In the genomic region with DNA sequence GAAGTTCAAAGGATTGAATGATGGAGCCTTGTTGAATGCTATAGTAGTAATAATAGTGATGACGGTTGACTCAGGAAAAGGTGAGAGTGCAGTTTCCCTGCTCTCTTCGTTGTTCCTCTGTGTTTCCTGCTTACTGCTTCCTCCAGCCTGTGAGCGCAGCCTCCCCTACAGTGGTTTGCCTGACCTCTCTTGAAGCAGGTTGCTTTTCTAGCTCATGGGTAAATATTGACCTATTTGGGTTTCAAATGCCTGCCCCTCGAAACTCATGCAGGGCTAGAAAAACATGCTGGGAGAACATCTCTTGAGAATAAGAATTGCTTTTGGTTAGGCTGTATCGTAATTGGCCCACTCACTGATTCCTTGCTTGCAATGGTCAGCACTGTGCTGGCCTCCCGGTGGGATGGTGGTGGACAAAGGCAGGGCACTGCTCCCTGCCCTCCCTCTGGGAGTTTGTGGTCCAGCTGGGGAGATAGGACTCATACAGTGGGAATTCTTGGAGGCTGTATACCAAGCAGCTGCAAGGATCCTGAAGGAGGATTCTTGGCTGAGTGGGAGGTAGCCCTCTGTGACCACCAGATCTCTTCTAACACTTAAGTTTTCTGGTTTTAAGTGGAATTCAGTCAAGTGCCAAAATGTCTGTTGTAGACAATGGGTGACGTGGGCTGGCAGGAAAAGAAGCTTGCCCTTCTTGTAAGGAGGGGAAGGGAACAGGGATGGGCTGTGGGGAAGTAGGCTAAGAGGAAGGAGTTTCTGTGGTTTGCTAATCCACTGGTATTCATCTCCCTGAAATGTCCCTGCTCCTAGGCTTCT, we compare ENCODE assay signal across 1 cellular context.
TF ChIP-seq lines count a peak whose summit lies in the region.

No MANE protein-coding gene starts in this region.

TF ChIP-seq in HepG2, 621 proteins besides CTCF, POLR2A, EP300 and RAD21 (continued from another document and continues in another):
- TF ChIP-seq, protein P1, sequence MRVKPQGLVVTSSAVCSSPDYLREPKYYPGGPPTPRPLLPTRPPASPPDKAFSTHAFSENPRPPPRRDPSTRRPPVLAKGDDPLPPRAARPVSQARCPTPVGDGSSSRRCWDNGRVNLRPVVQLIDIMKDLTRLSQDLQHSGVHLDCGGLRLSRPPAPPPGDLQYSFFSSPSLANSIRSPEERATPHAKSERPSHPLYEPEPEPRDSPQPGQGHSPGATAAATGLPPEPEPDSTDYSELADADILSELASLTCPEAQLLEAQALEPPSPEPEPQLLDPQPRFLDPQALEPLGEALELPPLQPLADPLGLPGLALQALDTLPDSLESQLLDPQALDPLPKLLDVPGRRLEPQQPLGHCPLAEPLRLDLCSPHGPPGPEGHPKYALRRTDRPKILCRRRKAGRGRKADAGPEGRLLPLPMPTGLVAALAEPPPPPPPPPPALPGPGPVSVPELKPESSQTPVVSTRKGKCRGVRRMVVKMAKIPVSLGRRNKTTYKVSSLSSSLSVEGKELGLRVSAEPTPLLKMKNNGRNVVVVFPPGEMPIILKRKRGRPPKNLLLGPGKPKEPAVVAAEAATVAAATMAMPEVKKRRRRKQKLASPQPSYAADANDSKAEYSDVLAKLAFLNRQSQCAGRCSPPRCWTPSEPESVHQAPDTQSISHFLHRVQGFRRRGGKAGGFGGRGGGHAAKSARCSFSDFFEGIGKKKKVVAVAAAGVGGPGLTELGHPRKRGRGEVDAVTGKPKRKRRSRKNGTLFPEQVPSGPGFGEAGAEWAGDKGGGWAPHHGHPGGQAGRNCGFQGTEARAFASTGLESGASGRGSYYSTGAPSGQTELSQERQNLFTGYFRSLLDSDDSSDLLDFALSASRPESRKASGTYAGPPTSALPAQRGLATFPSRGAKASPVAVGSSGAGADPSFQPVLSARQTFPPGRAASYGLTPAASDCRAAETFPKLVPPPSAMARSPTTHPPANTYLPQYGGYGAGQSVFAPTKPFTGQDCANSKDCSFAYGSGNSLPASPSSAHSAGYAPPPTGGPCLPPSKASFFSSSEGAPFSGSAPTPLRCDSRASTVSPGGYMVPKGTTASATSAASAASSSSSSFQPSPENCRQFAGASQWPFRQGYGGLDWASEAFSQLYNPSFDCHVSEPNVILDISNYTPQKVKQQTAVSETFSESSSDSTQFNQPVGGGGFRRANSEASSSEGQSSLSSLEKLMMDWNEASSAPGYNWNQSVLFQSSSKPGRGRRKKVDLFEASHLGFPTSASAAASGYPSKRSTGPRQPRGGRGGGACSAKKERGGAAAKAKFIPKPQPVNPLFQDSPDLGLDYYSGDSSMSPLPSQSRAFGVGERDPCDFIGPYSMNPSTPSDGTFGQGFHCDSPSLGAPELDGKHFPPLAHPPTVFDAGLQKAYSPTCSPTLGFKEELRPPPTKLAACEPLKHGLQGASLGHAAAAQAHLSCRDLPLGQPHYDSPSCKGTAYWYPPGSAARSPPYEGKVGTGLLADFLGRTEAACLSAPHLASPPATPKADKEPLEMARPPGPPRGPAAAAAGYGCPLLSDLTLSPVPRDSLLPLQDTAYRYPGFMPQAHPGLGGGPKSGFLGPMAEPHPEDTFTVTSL (CRISPR knock-in tag; IDR thresholded peaks at IDR 0.05; ENCODE audit: borderline replicate concordance), result peak; percentile 73; the same call in 1 of the 2 replicates
- TF ChIP-seq ZNF224 (CRISPR knock-in tag; IDR thresholded peaks at IDR 0.05), result no peak
- peak; percentile 84 for TF ChIP-seq HDAC2 (CRISPR knock-in tag; IDR thresholded peaks at IDR 0.05)
- TF ChIP-seq, protein P2, sequence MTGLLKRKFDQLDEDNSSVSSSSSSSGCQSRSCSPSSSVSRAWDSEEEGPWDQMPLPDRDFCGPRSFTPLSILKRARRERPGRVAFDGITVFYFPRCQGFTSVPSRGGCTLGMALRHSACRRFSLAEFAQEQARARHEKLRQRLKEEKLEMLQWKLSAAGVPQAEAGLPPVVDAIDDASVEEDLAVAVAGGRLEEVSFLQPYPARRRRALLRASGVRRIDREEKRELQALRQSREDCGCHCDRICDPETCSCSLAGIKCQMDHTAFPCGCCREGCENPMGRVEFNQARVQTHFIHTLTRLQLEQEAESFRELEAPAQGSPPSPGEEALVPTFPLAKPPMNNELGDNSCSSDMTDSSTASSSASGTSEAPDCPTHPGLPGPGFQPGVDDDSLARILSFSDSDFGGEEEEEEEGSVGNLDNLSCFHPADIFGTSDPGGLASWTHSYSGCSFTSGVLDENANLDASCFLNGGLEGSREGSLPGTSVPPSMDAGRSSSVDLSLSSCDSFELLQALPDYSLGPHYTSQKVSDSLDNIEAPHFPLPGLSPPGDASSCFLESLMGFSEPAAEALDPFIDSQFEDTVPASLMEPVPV (CRISPR knock-in tag; IDR thresholded peaks at IDR 0.05), result peak; percentile 58; the same call in 1 of the 2 replicates
- TF ChIP-seq PITX1 (CRISPR knock-in tag; IDR thresholded peaks at IDR 0.05), result peak; percentile 69
- peak; percentile 48 for TF ChIP-seq KDM2A (CRISPR knock-in tag; IDR thresholded peaks at IDR 0.05; ENCODE audit: borderline replicate concordance, low read depth)
- no peak for TF ChIP-seq EHMT2 (IDR thresholded peaks at IDR 0.05; ENCODE audit: borderline replicate concordance, low read depth, low read length)
- TF ChIP-seq, protein P3, sequence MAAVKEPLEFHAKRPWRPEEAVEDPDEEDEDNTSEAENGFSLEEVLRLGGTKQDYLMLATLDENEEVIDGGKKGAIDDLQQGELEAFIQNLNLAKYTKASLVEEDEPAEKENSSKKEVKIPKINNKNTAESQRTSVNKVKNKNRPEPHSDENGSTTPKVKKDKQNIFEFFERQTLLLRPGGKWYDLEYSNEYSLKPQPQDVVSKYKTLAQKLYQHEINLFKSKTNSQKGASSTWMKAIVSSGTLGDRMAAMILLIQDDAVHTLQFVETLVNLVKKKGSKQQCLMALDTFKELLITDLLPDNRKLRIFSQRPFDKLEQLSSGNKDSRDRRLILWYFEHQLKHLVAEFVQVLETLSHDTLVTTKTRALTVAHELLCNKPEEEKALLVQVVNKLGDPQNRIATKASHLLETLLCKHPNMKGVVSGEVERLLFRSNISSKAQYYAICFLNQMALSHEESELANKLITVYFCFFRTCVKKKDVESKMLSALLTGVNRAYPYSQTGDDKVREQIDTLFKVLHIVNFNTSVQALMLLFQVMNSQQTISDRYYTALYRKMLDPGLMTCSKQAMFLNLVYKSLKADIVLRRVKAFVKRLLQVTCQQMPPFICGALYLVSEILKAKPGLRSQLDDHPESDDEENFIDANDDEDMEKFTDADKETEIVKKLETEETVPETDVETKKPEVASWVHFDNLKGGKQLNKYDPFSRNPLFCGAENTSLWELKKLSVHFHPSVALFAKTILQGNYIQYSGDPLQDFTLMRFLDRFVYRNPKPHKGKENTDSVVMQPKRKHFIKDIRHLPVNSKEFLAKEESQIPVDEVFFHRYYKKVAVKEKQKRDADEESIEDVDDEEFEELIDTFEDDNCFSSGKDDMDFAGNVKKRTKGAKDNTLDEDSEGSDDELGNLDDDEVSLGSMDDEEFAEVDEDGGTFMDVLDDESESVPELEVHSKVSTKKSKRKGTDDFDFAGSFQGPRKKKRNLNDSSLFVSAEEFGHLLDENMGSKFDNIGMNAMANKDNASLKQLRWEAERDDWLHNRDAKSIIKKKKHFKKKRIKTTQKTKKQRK (IDR thresholded peaks at IDR 0.05; ENCODE audit: low read length), result no peak
- TF ChIP-seq ZNF296 (CRISPR knock-in tag; conservative IDR thresholded peaks at IDR 0.05), result no peak
- TF ChIP-seq ZNF451 (CRISPR knock-in tag; IDR thresholded peaks at IDR 0.05), result no peak
- no peak for TF ChIP-seq ZNF354B (CRISPR knock-in tag; IDR thresholded peaks at IDR 0.05)
- TF ChIP-seq ZNF652 (CRISPR knock-in tag; IDR thresholded peaks at IDR 0.05; ENCODE audit: borderline replicate concordance, low read depth), result no peak; the same call in 1 of the 2 replicates
- no peak for TF ChIP-seq HNRNPLL (IDR thresholded peaks at IDR 0.05; ENCODE audit: low read depth, low read length, poor library complexity, severe bottlenecking)
- TF ChIP-seq NR3C1 (CRISPR knock-in tag; IDR thresholded peaks at IDR 0.05), result no peak
- no peak for TF ChIP-seq NFYC (CRISPR knock-in tag; IDR thresholded peaks at IDR 0.05)
- TF ChIP-seq ATAD3A (CRISPR knock-in tag; IDR thresholded peaks at IDR 0.05), result no peak
- TF ChIP-seq, protein P4, sequence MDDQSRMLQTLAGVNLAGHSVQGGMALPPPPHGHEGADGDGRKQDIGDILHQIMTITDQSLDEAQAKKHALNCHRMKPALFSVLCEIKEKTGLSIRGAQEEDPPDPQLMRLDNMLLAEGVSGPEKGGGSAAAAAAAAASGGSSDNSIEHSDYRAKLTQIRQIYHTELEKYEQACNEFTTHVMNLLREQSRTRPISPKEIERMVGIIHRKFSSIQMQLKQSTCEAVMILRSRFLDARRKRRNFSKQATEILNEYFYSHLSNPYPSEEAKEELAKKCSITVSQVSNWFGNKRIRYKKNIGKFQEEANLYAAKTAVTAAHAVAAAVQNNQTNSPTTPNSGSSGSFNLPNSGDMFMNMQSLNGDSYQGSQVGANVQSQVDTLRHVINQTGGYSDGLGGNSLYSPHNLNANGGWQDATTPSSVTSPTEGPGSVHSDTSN (CRISPR knock-in tag; IDR thresholded peaks at IDR 0.05; ENCODE audit: borderline replicate concordance), result no peak
- TF ChIP-seq FOSL2 (CRISPR knock-in tag; IDR thresholded peaks at IDR 0.05), result peak; percentile 53
- TF ChIP-seq, protein P5, sequence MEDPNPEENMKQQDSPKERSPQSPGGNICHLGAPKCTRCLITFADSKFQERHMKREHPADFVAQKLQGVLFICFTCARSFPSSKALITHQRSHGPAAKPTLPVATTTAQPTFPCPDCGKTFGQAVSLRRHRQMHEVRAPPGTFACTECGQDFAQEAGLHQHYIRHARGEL (CRISPR knock-in tag; IDR thresholded peaks at IDR 0.05), result no peak
- TF ChIP-seq, protein P6, sequence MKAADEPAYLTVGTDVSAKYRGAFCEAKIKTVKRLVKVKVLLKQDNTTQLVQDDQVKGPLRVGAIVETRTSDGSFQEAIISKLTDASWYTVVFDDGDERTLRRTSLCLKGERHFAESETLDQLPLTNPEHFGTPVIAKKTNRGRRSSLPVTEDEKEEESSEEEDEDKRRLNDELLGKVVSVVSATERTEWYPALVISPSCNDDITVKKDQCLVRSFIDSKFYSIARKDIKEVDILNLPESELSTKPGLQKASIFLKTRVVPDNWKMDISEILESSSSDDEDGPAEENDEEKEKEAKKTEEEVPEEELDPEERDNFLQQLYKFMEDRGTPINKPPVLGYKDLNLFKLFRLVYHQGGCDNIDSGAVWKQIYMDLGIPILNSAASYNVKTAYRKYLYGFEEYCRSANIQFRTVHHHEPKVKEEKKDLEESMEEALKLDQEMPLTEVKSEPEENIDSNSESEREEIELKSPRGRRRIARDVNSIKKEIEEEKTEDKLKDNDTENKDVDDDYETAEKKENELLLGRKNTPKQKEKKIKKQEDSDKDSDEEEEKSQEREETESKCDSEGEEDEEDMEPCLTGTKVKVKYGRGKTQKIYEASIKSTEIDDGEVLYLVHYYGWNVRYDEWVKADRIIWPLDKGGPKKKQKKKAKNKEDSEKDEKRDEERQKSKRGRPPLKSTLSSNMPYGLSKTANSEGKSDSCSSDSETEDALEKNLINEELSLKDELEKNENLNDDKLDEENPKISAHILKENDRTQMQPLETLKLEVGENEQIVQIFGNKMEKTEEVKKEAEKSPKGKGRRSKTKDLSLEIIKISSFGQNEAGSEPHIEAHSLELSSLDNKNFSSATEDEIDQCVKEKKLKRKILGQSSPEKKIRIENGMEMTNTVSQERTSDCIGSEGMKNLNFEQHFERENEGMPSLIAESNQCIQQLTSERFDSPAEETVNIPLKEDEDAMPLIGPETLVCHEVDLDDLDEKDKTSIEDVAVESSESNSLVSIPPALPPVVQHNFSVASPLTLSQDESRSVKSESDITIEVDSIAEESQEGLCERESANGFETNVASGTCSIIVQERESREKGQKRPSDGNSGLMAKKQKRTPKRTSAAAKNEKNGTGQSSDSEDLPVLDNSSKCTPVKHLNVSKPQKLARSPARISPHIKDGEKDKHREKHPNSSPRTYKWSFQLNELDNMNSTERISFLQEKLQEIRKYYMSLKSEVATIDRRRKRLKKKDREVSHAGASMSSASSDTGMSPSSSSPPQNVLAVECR (CRISPR knock-in tag; IDR thresholded peaks at IDR 0.05; ENCODE audit: borderline replicate concordance), result peak; percentile 42; the same call in 1 of the 2 replicates
- TF ChIP-seq ZNF441 (CRISPR knock-in tag; IDR thresholded peaks at IDR 0.05; ENCODE audit: borderline replicate concordance), result 0 out of 2 replicates have a peak, but pooled peaks have one; percentile 7
- no peak for TF ChIP-seq HNRNPL (IDR thresholded peaks at IDR 0.05; ENCODE audit: low read depth, low read length)
- no peak for TF ChIP-seq NFE2L1 (CRISPR knock-in tag; IDR thresholded peaks at IDR 0.05; ENCODE audit: borderline replicate concordance)
- TF ChIP-seq RELA (CRISPR knock-in tag; IDR thresholded peaks at IDR 0.05), result no peak
- peak; percentile 45; the same call in 1 of the 2 replicates for TF ChIP-seq POGZ (CRISPR knock-in tag; IDR thresholded peaks at IDR 0.05)
- no peak for TF ChIP-seq U2AF1 (optimal IDR thresholded peaks at IDR 0.05; ENCODE audit: low read depth, low read length)
- TF ChIP-seq MBNL3 (CRISPR knock-in tag; conservative IDR thresholded peaks at IDR 0.05), result no peak
- no peak for TF ChIP-seq NONO (IDR thresholded peaks at IDR 0.05)
- TF ChIP-seq NONO (CRISPR knock-in tag; conservative IDR thresholded peaks at IDR 0.05), result no peak
- TF ChIP-seq NFKB2 (CRISPR knock-in tag; IDR thresholded peaks at IDR 0.05; ENCODE audit: borderline replicate concordance), result no peak
- no peak; the same call in 1 of the 2 replicates for TF ChIP-seq ZNF33B (CRISPR knock-in tag; IDR thresholded peaks at IDR 0.05)
- no peak for TF ChIP-seq ZKSCAN5 (CRISPR knock-in tag; IDR thresholded peaks at IDR 0.05)
- TF ChIP-seq ZBTB38 (CRISPR knock-in tag; IDR thresholded peaks at IDR 0.05), result peak; percentile 29; the same call in 1 of the 2 replicates
- TF ChIP-seq YY1 (IDR thresholded peaks at IDR 0.05; ENCODE audit: insufficient read depth, insufficient replicate concordance, low read depth, low read length), result no peak
- TF ChIP-seq TARDBP (CRISPR knock-in tag; IDR thresholded peaks at IDR 0.05), result peak; percentile 75
- TF ChIP-seq, protein P7, sequence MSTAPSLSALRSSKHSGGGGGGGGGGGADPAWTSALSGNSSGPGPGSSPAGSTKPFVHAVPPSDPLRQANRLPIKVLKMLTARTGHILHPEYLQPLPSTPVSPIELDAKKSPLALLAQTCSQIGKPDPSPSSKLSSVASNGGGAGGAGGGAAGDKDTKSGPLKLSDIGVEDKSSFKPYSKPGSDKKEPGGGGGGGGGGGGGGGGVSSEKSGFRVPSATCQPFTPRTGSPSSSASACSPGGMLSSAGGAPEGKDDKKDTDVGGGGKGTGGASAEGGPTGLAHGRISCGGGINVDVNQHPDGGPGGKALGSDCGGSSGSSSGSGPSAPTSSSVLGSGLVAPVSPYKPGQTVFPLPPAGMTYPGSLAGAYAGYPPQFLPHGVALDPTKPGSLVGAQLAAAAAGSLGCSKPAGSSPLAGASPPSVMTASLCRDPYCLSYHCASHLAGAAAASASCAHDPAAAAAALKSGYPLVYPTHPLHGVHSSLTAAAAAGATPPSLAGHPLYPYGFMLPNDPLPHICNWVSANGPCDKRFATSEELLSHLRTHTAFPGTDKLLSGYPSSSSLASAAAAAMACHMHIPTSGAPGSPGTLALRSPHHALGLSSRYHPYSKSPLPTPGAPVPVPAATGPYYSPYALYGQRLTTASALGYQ (CRISPR knock-in tag; IDR thresholded peaks at IDR 0.05), result no peak
- no peak; the same call in 1 of the 2 replicates for TF ChIP-seq GATAD1 (CRISPR knock-in tag; IDR thresholded peaks at IDR 0.05)
- peak; percentile 58; the same call in 1 of the 2 replicates for TF ChIP-seq CCDC6 (CRISPR knock-in tag; IDR thresholded peaks at IDR 0.05)
- TF ChIP-seq GATA4 (IDR thresholded peaks at IDR 0.05; ENCODE audit: borderline replicate concordance, low read depth), result no peak
